ENCODE assay signal across 10 cellular contexts in genomic region chr10:124737221-124737620, GRCh38. TPM values are rescaled to one million over a fixed set of nuclear protein-coding genes. Genes with fewer than 3 reads are reported as not detected.
A peak's percentile ranks its signal among the peaks of the same experiment; 100 is the strongest.
DNase-seq lines count a peak whose midpoint lies in the region; ATAC-seq and TF ChIP-seq lines count a peak whose summit lies in the region.
"Had no signal": no experiment of that assay in that cellular context is flagged by ENCODE, and none has a peak within 500 bp of the region (broad histone marks: within the 10 kb centered on the region; RNA-seq: fewer than 3 reads in every experiment).

No MANE protein-coding gene starts in this region.

- no peak for TF ChIP-seq POLR2A in heart left ventricle (IDR thresholded peaks at IDR 0.05)

- H3K27ac ChIP-seq in heart left ventricle (peak overlapping the region in 11 of 12 donors; percentile 67 to 94 (median 87)), upper lobe of right lung (peak overlapping the region; percentile 26)
- no peak overlapping the region for H3K27ac ChIP-seq in naive thymus-derived CD4-positive, alpha-beta T cell (ENCODE audit: low read depth, low read length)
- H3K27ac ChIP-seq: brain microvascular endothelial cell had no signal

- 56 to 63% (median 59%) methylated on average over 7 of the region's 7 CpGs for WGBS in heart left ventricle, 4 donors

- CTCF ChIA-PET in naive thymus-derived CD4-positive, alpha-beta T cell (lab: Charles Lee) = interaction anchor here (1.0 to 7.2 kb wide), 3 partner anchors 13 to 58 kb away, joined by 5 to 58 read pairs (median 6); no protein-coding TSS in a partner anchor

- peaks cover 57% of the 10 kb centered on the region for H3K36me3 Mint-ChIP-seq in dendritic cell treated with granulocyte-macrophage colony-stimulating factor and Interleukin-4, amounts not matched to agents 40 ng/mL and 50 ng/mL, for 4 days (ENCODE audit: low read depth)
- H3K36me3 Mint-ChIP-seq in naive thymus-derived CD4-positive, alpha-beta T cell = peaks cover 0 to 25% (median 5%) of the 10 kb centered on the region in 5 donors

- H3K4me1 ChIP-seq in heart left ventricle = peaks cover 62 to 100% (median 98%) of the 10 kb centered on the region in 12 donors
- peaks cover 97 to 100% of the 10 kb centered on the region in 2 donors for H3K4me1 ChIP-seq in naive thymus-derived CD4-positive, alpha-beta T cell (ENCODE audit: control insufficient read depth in 2 of 2, insufficient read depth in 2 of 2, low read length in 2 of 2)
- H3K4me1 ChIP-seq in upper lobe of right lung = peaks cover 90% of the 10 kb centered on the region

- no peak overlapping the region for H3K4me3 Mint-ChIP-seq in dendritic cell treated with granulocyte-macrophage colony-stimulating factor and Interleukin-4, amounts not matched to agents 40 ng/mL and 50 ng/mL, for 4 days
- peak overlapping the region in 7 of 10 donors; percentile 14 to 96 (median 47) for H3K4me3 Mint-ChIP-seq in naive thymus-derived CD4-positive, alpha-beta T cell

- H3K4me3 ChIP-seq in heart left ventricle = no peak overlapping the region
- no peak overlapping the region for H3K4me3 ChIP-seq in naive thymus-derived CD4-positive, alpha-beta T cell (ENCODE audit: low read length)
- no peak overlapping the region for H3K4me3 ChIP-seq in upper lobe of right lung

- TF ChIP-seq CTCF in heart left ventricle (IDR thresholded peaks at IDR 0.05) (no peak), upper lobe of right lung (IDR thresholded peaks at IDR 0.05) (no peak)

- DNase-seq in heart left ventricle (peak in 1 of 5 donors; percentile 9), cardiac septum (ENCODE audit: low spot score) (no peak), upper lobe of right lung (no peak), midbrain (lab: John Stamatoyannopoulos, UW) (no peak)
- DNase-seq in naive thymus-derived CD4-positive, alpha-beta T cell = no peak
- DNase-seq: brain microvascular endothelial cell, KBM-7 had no signal

- peaks cover 93% of the 10 kb centered on the region for H3K4me1 Mint-ChIP-seq in dendritic cell treated with granulocyte-macrophage colony-stimulating factor and Interleukin-4, amounts not matched to agents 40 ng/mL and 50 ng/mL, for 4 days (ENCODE audit: low read depth)
- H3K4me1 Mint-ChIP-seq in naive thymus-derived CD4-positive, alpha-beta T cell = peaks cover 76 to 100% (median 95%) of the 10 kb centered on the region in 7 donors

- H3K27me3 ChIP-seq in heart left ventricle (no peaks in the 10 kb centered on the region), upper lobe of right lung (no peaks in the 10 kb centered on the region)
- H3K27me3 ChIP-seq in naive thymus-derived CD4-positive, alpha-beta T cell (ENCODE audit: control insufficient read depth in 2 of 2, insufficient read depth in 2 of 2, low read length in 2 of 2) = no peaks in the 10 kb centered on the region
- H3K27me3 ChIP-seq: brain microvascular endothelial cell had no signal

- H3K9me3 ChIP-seq in heart left ventricle (no peaks in the 10 kb centered on the region), upper lobe of right lung (no peaks in the 10 kb centered on the region)
- no peaks in the 10 kb centered on the region for H3K9me3 ChIP-seq in naive thymus-derived CD4-positive, alpha-beta T cell (ENCODE audit: control insufficient read depth in 2 of 3, low read length in 3 of 3)

- intact Hi-C loops in heart left ventricle (cut with DNase I) (loop anchor here (2.0 to 10.0 kb wide), 8 partner anchors 14 to 105 kb away; no protein-coding TSS in a partner anchor), cardiac septum (cut with DNase I) (loop anchor here (5.0 to 10.0 kb wide), 2 partner anchors 52 to 90 kb away; no protein-coding TSS in a partner anchor), upper lobe of right lung (cut with DNase I) (loop anchor here (10.0 kb wide), 1 partner anchor 92 kb away; no protein-coding TSS in a partner anchor)
- intact Hi-C loops in dendritic cell treated with granulocyte-macrophage colony-stimulating factor and Interleukin-4, amounts not matched to agents 40 ng/mL and 50 ng/mL, for 4 days (cut with micrococcal nuclease) = no loop called here
- intact Hi-C loops in naive thymus-derived CD4-positive, alpha-beta T cell (cut with micrococcal nuclease) = no loop called here

- POLR2A ChIA-PET in naive thymus-derived CD4-positive, alpha-beta T cell (lab: Charles Lee) = interaction anchor here (1.0 to 1.6 kb wide), 3 partner anchors 9 to 13 kb away, joined by 3 to 4 read pairs (median 4); no protein-coding TSS in a partner anchor

- no peaks in the 10 kb centered on the region for H3K27me3 Mint-ChIP-seq in dendritic cell treated with granulocyte-macrophage colony-stimulating factor and Interleukin-4, amounts not matched to agents 40 ng/mL and 50 ng/mL, for 4 days
- H3K27me3 Mint-ChIP-seq in naive thymus-derived CD4-positive, alpha-beta T cell = peaks cover 0 to 18% (median 0%) of the 10 kb centered on the region in 5 donors

- H3K27ac Mint-ChIP-seq in dendritic cell treated with granulocyte-macrophage colony-stimulating factor and Interleukin-4, amounts not matched to agents 40 ng/mL and 50 ng/mL, for 4 days = peak overlapping the region; percentile 10
- peak overlapping the region in 7 of 9 donors; percentile 49 to 99 (median 79) for H3K27ac Mint-ChIP-seq in naive thymus-derived CD4-positive, alpha-beta T cell

- no peaks in the 10 kb centered on the region for H3K9me3 Mint-ChIP-seq in dendritic cell treated with granulocyte-macrophage colony-stimulating factor and Interleukin-4, amounts not matched to agents 40 ng/mL and 50 ng/mL, for 4 days
- no peaks in the 10 kb centered on the region for H3K9me3 Mint-ChIP-seq in naive thymus-derived CD4-positive, alpha-beta T cell

- no peaks in the 10 kb centered on the region for H3K36me3 ChIP-seq in heart left ventricle
- no peaks in the 10 kb centered on the region for H3K36me3 ChIP-seq in naive thymus-derived CD4-positive, alpha-beta T cell (ENCODE audit: control insufficient read depth in 2 of 3, insufficient read depth in 3 of 3, low read length in 3 of 3)
- no peaks in the 10 kb centered on the region for H3K36me3 ChIP-seq in upper lobe of right lung
- H3K36me3 ChIP-seq: brain microvascular endothelial cell had no signal

- ATAC-seq in heart left ventricle (no peak), upper lobe of right lung (no peak), HG03175 (IDR thresholded peaks at IDR 0.05; ENCODE audit: unreplicated experiment) (no peak), HG02885 (IDR thresholded peaks at IDR 0.05; ENCODE audit: poor library complexity, unreplicated experiment) (no peak)
- no peak for ATAC-seq in naive thymus-derived CD4-positive, alpha-beta T cell

RNA-seq across cellular contexts. Expression of gene FAM53B, which starts 7.0 kb away (rescaled TPM):
- total RNA-seq in heart left ventricle = 10 to 100 TPM; 30.2 to 57.7 (median 36.3) TPM
- polyA plus RNA-seq in heart left ventricle = 10 to 100 TPM; 23.7 to 25.6 TPM
- total RNA-seq in cardiac septum = 18.5 TPM
- total RNA-seq in naive thymus-derived CD4-positive, alpha-beta T cell = 10 to 100 TPM; 25.5 to 51.5 (median 28.6) TPM
- polyA plus RNA-seq in naive thymus-derived CD4-positive, alpha-beta T cell = 10 to 100 TPM in 1 of 2 donors, 1 to 10 TPM in 1; 3.9 to 18.8 TPM
- 31.4 TPM for total RNA-seq in upper lobe of right lung

RNA-seq across cellular contexts. Expression of gene EEF1AKMT2, which starts 54.5 kb away (rescaled TPM):
- 10 to 100 TPM in 6 of 9 donors, 1 to 10 TPM in 3; 3.6 to 14.8 (median 11.6) TPM for total RNA-seq in heart left ventricle
- 10 to 100 TPM; 10.4 to 10.5 TPM for polyA plus RNA-seq in heart left ventricle
- total RNA-seq in cardiac septum = 14.6 TPM
- total RNA-seq in naive thymus-derived CD4-positive, alpha-beta T cell = 10 to 100 TPM; 11.5 to 23.0 (median 21.0) TPM
- polyA plus RNA-seq in naive thymus-derived CD4-positive, alpha-beta T cell = 10 to 100 TPM; 22.0 to 38.1 TPM
- total RNA-seq in upper lobe of right lung = 15.7 TPM

Comparison
In these comparisons a context has a peak if more than half of its experiments do, and no peak if none do; other contexts are left out.
1. intact Hi-C loops: an anchor here in heart left ventricle (2.0 to 10.0 kb wide), cardiac septum (5.0 to 10.0 kb wide) and upper lobe of right lung (10.0 kb wide); none called in dendritic cell treated with granulocyte-macrophage colony-stimulating factor and Interleukin-4, amounts not matched to agents 40 ng/mL and 50 ng/mL, for 4 days and naive thymus-derived CD4-positive, alpha-beta T cell.